32 cellular contexts compared by ENCODE assay signal in genomic region chr15:53116169-53116568, GRCh38.
"Had no signal": no experiment of that assay in that cellular context is flagged by ENCODE, and none has a peak within 500 bp of the region (broad histone marks: within the 10 kb centered on the region; RNA-seq: fewer than 3 reads in every experiment).

No MANE protein-coding gene starts in this region.

- ATAC-seq: activated CD4-positive, CD25-positive, alpha-beta regulatory T cell treated with anti-CD3 and anti-CD28 coated beads, Interleukin-2, amount 50 U/mL, for 24 hours; activated CD8-positive, alpha-beta T cell treated with anti-CD3 and anti-CD28 coated beads for 36 hours; activated T-cell treated with anti-CD3 and anti-CD28 coated beads, Interleukin-2, amount 50 U/mL, for 4 hours; activated T-helper 17 cell treated with anti-CD3 and anti-CD28 coated beads, Interleukin-2, amount 50 U/mL, for 72 hours; effector memory CD8-positive, alpha-beta T cell; foreskin keratinocyte; gastrocnemius medialis; heart left ventricle; T-helper 17 cell had no signal

- H3K4me3 Mint-ChIP-seq: activated B cell treated with CpG ODN at 0.5 μM for 24 hours; activated CD8-positive, alpha-beta T cell treated with anti-CD3 and anti-CD28 coated beads for 36 hours; activated naive CD8-positive, alpha-beta T cell; activated T-cell treated with anti-CD3 and anti-CD28 coated beads, Interleukin-2, amount 50 U/mL, for 4 hours; activated T-helper 17 cell treated with anti-CD3 and anti-CD28 coated beads, Interleukin-2, amount 50 U/mL, for 72 hours; central memory CD8-positive, alpha-beta T cell; effector memory CD8-positive, alpha-beta T cell; T-helper 17 cell; T-helper 2 cell treated with Interferon-gamma antibody and Interleukin-4, amounts not matched to agents 5 μg/mL and 100 μg/mL, for 36 hours had no signal

- H3K27ac ChIP-seq: brain microvascular endothelial cell, esophagus muscularis mucosa, foreskin keratinocyte, gastrocnemius medialis, heart left ventricle, WERI-Rb-1 had no signal

- H3K27me3 ChIP-seq: brain microvascular endothelial cell, esophagus muscularis mucosa, foreskin keratinocyte, gastrocnemius medialis, heart left ventricle had no signal

- H3K27me3 Mint-ChIP-seq: activated B cell treated with CpG ODN at 0.5 μM for 24 hours; activated T-helper 17 cell treated with anti-CD3 and anti-CD28 coated beads, Interleukin-2, amount 50 U/mL, for 72 hours; central memory CD8-positive, alpha-beta T cell; effector memory CD8-positive, alpha-beta T cell had no signal

- H3K4me3 ChIP-seq: esophagus muscularis mucosa, gastrocnemius medialis, heart left ventricle had no signal

- H3K36me3 Mint-ChIP-seq: activated naive CD8-positive, alpha-beta T cell had no signal

- H3K9me3 ChIP-seq: gastrocnemius medialis had no signal

- H3K27ac Mint-ChIP-seq: activated B cell treated with CpG ODN at 0.5 μM for 24 hours; activated CD8-positive, alpha-beta T cell treated with anti-CD3 and anti-CD28 coated beads for 36 hours; activated naive CD8-positive, alpha-beta T cell; activated T-helper 17 cell treated with anti-CD3 and anti-CD28 coated beads, Interleukin-2, amount 50 U/mL, for 72 hours; effector memory CD8-positive, alpha-beta T cell; T-helper 17 cell; T-helper 2 cell treated with Interferon-gamma antibody and Interleukin-4, amounts not matched to agents 5 μg/mL and 100 μg/mL, for 36 hours had no signal

- H3K9me3 Mint-ChIP-seq: activated CD8-positive, alpha-beta T cell treated with anti-CD3 and anti-CD28 coated beads for 36 hours; activated T-helper 17 cell treated with anti-CD3 and anti-CD28 coated beads, Interleukin-2, amount 50 U/mL, for 72 hours had no signal

- DNase-seq: activated B cell treated with CpG ODN at 0.5 μM for 24 hours; activated CD4-positive, alpha-beta T cell treated with anti-CD3 and anti-CD28 coated beads for 48 hours; activated CD4-positive, alpha-beta T cell treated with anti-CD3 and anti-CD28 coated beads, Interleukin-2, amount 50 U/mL, for 1 hour; activated CD4-positive, alpha-beta T cell treated with anti-CD3 and anti-CD28 coated beads, Interleukin-2, amount 50 U/mL, for 48 hours; activated CD8-positive, alpha-beta memory T cell treated with anti-CD3 and anti-CD28 coated beads for 24 hours; activated CD8-positive, alpha-beta T cell treated with anti-CD3 and anti-CD28 coated beads for 36 hours; activated effector memory CD4-positive, alpha-beta T cell treated with Interleukin-2 at 50 U/mL for 16 hours; activated gamma-delta T cell treated with Interleukin-2 at 50 U/mL for 16 hours; activated naive CD4-positive, alpha-beta T cell treated with anti-CD3 and anti-CD28 coated beads, Interleukin-2, amount 50 U/mL, for 16 hours; activated naive CD4-positive, alpha-beta T cell treated with Interleukin-2 at 50 U/mL for 16 hours; activated T-cell treated with anti-CD3 and anti-CD28 coated beads, Interleukin-2, amount 50 U/mL, for 4 hours; amniotic stem cell; anterior cingulate cortex; brain microvascular endothelial cell; cortex of kidney; dermis blood vessel endothelial cell; effector CD4-positive, alpha-beta T cell; effector memory CD8-positive, alpha-beta T cell; erythroblast; foreskin keratinocyte; gastrocnemius medialis; glutamatergic neuron; heart left ventricle; T-helper 17 cell; T1000; WERI-Rb-1 had no signal

- H3K4me1 ChIP-seq: esophagus muscularis mucosa, foreskin keratinocyte, gastrocnemius medialis, heart left ventricle had no signal

- H3K4me1 Mint-ChIP-seq: activated B cell treated with CpG ODN at 0.5 μM for 24 hours; activated T-helper 17 cell treated with anti-CD3 and anti-CD28 coated beads, Interleukin-2, amount 50 U/mL, for 72 hours; central memory CD8-positive, alpha-beta T cell; T-helper 17 cell had no signal

- H3K36me3 ChIP-seq: brain microvascular endothelial cell, esophagus muscularis mucosa, gastrocnemius medialis, heart left ventricle, WERI-Rb-1 had no signal
